2 cellular contexts compared by ENCODE assay signal in the genomic region with DNA sequence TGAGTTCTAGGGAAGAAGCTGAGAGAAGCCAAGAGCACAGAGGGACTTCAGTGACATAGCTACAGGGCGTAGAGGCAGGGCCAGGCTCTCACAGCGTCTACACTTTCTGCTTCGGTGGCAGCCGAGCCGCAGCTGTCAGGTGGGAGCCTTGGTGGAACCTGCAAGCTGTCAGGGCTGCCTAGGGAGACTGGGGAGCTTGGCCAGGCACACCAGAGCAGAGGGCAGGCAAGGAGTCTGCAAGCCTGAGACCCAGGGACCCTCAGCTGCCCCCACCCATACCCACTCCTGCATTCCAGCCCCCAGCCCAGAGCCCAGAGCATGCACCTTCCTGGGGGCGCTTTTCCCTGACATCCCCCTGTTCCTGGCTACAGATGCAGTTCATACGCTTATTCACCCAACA.
TF ChIP-seq lines count a peak whose summit lies in the region.

No MANE protein-coding gene starts in this region.

TF ChIP-seq in WTC11, 78 proteins besides CTCF, POLR2A, EP300 and RAD21:
- TF ChIP-seq GTF2I (CRISPR knock-in tag; conservative IDR thresholded peaks at IDR 0.05), result no peak
- no peak for TF ChIP-seq ZNF121 (CRISPR knock-in tag; IDR thresholded peaks at IDR 0.05)
- no peak for TF ChIP-seq NFE2L1 (CRISPR knock-in tag; IDR thresholded peaks at IDR 0.05)
- TF ChIP-seq, protein P1, sequence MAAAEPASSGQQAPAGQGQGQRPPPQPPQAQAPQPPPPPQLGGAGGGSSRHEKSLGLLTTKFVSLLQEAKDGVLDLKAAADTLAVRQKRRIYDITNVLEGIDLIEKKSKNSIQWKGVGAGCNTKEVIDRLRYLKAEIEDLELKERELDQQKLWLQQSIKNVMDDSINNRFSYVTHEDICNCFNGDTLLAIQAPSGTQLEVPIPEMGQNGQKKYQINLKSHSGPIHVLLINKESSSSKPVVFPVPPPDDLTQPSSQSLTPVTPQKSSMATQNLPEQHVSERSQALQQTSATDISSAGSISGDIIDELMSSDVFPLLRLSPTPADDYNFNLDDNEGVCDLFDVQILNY (CRISPR knock-in tag; IDR thresholded peaks at IDR 0.05), result no peak
- TF ChIP-seq, protein P2, sequence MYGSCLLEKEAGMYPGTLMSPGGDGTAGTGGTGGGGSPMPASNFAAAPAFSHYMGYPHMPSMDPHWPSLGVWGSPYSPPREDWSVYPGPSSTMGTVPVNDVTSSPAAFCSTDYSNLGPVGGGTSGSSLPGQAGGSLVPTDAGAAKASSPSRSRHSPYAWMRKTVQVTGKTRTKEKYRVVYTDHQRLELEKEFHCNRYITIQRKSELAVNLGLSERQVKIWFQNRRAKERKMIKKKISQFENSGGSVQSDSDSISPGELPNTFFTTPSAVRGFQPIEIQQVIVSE (CRISPR knock-in tag; IDR thresholded peaks at IDR 0.05; ENCODE audit: borderline replicate concordance), result no peak
- TF ChIP-seq, protein P3, sequence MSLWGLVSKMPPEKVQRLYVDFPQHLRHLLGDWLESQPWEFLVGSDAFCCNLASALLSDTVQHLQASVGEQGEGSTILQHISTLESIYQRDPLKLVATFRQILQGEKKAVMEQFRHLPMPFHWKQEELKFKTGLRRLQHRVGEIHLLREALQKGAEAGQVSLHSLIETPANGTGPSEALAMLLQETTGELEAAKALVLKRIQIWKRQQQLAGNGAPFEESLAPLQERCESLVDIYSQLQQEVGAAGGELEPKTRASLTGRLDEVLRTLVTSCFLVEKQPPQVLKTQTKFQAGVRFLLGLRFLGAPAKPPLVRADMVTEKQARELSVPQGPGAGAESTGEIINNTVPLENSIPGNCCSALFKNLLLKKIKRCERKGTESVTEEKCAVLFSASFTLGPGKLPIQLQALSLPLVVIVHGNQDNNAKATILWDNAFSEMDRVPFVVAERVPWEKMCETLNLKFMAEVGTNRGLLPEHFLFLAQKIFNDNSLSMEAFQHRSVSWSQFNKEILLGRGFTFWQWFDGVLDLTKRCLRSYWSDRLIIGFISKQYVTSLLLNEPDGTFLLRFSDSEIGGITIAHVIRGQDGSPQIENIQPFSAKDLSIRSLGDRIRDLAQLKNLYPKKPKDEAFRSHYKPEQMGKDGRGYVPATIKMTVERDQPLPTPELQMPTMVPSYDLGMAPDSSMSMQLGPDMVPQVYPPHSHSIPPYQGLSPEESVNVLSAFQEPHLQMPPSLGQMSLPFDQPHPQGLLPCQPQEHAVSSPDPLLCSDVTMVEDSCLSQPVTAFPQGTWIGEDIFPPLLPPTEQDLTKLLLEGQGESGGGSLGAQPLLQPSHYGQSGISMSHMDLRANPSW (CRISPR knock-in tag; conservative IDR thresholded peaks at IDR 0.05; ENCODE audit: low read depth), result no peak
- TF ChIP-seq, protein P4, sequence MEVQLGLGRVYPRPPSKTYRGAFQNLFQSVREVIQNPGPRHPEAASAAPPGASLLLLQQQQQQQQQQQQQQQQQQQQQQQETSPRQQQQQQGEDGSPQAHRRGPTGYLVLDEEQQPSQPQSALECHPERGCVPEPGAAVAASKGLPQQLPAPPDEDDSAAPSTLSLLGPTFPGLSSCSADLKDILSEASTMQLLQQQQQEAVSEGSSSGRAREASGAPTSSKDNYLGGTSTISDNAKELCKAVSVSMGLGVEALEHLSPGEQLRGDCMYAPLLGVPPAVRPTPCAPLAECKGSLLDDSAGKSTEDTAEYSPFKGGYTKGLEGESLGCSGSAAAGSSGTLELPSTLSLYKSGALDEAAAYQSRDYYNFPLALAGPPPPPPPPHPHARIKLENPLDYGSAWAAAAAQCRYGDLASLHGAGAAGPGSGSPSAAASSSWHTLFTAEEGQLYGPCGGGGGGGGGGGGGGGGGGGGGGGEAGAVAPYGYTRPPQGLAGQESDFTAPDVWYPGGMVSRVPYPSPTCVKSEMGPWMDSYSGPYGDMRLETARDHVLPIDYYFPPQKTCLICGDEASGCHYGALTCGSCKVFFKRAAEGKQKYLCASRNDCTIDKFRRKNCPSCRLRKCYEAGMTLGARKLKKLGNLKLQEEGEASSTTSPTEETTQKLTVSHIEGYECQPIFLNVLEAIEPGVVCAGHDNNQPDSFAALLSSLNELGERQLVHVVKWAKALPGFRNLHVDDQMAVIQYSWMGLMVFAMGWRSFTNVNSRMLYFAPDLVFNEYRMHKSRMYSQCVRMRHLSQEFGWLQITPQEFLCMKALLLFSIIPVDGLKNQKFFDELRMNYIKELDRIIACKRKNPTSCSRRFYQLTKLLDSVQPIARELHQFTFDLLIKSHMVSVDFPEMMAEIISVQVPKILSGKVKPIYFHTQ (CRISPR knock-in tag; IDR thresholded peaks at IDR 0.05), result no peak
- TF ChIP-seq FOXK1 (CRISPR knock-in tag; IDR thresholded peaks at IDR 0.05), result no peak
- TF ChIP-seq CBFB (CRISPR knock-in tag; IDR thresholded peaks at IDR 0.05; ENCODE audit: low read depth), result no peak
- TF ChIP-seq, protein P5, sequence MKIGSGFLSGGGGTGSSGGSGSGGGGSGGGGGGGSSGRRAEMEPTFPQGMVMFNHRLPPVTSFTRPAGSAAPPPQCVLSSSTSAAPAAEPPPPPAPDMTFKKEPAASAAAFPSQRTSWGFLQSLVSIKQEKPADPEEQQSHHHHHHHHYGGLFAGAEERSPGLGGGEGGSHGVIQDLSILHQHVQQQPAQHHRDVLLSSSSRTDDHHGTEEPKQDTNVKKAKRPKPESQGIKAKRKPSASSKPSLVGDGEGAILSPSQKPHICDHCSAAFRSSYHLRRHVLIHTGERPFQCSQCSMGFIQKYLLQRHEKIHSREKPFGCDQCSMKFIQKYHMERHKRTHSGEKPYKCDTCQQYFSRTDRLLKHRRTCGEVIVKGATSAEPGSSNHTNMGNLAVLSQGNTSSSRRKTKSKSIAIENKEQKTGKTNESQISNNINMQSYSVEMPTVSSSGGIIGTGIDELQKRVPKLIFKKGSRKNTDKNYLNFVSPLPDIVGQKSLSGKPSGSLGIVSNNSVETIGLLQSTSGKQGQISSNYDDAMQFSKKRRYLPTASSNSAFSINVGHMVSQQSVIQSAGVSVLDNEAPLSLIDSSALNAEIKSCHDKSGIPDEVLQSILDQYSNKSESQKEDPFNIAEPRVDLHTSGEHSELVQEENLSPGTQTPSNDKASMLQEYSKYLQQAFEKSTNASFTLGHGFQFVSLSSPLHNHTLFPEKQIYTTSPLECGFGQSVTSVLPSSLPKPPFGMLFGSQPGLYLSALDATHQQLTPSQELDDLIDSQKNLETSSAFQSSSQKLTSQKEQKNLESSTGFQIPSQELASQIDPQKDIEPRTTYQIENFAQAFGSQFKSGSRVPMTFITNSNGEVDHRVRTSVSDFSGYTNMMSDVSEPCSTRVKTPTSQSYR (CRISPR knock-in tag; IDR thresholded peaks at IDR 0.05), result no peak
TF ChIP-seq in WTC11: peak in this region for 0.

TF ChIP-seq in HepG2, 621 proteins besides CTCF, POLR2A, EP300 and RAD21:
- TF ChIP-seq ZNF747 (CRISPR knock-in tag; IDR thresholded peaks at IDR 0.05; ENCODE audit: borderline replicate concordance) (no peak), BCL6 (CRISPR knock-in tag; IDR thresholded peaks at IDR 0.05) (no peak), ZSCAN20 (CRISPR knock-in tag; IDR thresholded peaks at IDR 0.05; ENCODE audit: borderline replicate concordance) (no peak), ZNF101 (CRISPR knock-in tag; IDR thresholded peaks at IDR 0.05; ENCODE audit: borderline replicate concordance, low read depth) (no peak), RBM22 (optimal IDR thresholded peaks at IDR 0.05; ENCODE audit: low read length) (no peak), ADNP (CRISPR knock-in tag; IDR thresholded peaks at IDR 0.05) (no peak), ZNF382 (CRISPR knock-in tag; IDR thresholded peaks at IDR 0.05; ENCODE audit: borderline replicate concordance) (no peak), NRL (CRISPR knock-in tag; IDR thresholded peaks at IDR 0.05; ENCODE audit: borderline replicate concordance) (no peak), CBX5 (CRISPR knock-in tag; IDR thresholded peaks at IDR 0.05; ENCODE audit: borderline replicate concordance) (no peak), HNF4G (IDR thresholded peaks at IDR 0.05; ENCODE audit: borderline replicate concordance, low read depth, low read length) (no peak), HNF4G (CRISPR knock-in tag; IDR thresholded peaks at IDR 0.05; ENCODE audit: borderline replicate concordance, low read depth) (no peak), RBAK (CRISPR knock-in tag; IDR thresholded peaks at IDR 0.05) (no peak)
- TF ChIP-seq, protein P6, sequence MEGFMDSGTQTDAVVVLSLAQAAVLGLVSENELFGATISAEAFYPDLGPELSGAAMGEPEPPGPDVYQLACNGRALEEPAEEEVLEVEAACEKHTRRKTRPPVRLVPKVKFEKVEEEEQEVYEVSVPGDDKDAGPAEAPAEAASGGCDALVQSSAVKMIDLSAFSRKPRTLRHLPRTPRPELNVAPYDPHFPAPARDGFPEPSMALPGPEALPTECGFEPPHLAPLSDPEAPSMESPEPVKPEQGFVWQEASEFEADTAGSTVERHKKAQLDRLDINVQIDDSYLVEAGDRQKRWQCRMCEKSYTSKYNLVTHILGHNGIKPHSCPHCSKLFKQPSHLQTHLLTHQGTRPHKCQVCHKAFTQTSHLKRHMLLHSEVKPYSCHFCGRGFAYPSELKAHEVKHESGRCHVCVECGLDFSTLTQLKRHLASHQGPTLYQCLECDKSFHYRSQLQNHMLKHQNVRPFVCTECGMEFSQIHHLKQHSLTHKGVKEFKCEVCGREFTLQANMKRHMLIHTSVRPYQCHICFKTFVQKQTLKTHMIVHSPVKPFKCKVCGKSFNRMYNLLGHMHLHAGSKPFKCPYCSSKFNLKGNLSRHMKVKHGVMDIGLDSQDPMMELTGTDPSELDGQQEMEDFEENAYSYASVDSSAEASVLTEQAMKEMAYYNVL (CRISPR knock-in tag; IDR thresholded peaks at IDR 0.05; ENCODE audit: borderline replicate concordance), result no peak
- TF ChIP-seq, protein P7, sequence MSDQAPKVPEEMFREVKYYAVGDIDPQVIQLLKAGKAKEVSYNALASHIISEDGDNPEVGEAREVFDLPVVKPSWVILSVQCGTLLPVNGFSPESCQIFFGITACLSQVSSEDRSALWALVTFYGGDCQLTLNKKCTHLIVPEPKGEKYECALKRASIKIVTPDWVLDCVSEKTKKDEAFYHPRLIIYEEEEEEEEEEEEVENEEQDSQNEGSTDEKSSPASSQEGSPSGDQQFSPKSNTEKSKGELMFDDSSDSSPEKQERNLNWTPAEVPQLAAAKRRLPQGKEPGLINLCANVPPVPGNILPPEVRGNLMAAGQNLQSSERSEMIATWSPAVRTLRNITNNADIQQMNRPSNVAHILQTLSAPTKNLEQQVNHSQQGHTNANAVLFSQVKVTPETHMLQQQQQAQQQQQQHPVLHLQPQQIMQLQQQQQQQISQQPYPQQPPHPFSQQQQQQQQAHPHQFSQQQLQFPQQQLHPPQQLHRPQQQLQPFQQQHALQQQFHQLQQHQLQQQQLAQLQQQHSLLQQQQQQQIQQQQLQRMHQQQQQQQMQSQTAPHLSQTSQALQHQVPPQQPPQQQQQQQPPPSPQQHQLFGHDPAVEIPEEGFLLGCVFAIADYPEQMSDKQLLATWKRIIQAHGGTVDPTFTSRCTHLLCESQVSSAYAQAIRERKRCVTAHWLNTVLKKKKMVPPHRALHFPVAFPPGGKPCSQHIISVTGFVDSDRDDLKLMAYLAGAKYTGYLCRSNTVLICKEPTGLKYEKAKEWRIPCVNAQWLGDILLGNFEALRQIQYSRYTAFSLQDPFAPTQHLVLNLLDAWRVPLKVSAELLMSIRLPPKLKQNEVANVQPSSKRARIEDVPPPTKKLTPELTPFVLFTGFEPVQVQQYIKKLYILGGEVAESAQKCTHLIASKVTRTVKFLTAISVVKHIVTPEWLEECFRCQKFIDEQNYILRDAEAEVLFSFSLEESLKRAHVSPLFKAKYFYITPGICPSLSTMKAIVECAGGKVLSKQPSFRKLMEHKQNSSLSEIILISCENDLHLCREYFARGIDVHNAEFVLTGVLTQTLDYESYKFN (CRISPR knock-in tag; conservative IDR thresholded peaks at IDR 0.05), result no peak
- TF ChIP-seq, protein P8, sequence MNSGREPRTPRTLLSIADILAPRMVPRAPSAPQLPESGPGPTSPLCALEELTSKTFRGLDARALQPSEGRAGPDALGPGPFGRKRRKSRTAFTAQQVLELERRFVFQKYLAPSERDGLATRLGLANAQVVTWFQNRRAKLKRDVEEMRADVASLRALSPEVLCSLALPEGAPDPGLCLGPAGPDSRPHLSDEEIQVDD (CRISPR knock-in tag; IDR thresholded peaks at IDR 0.05; ENCODE audit: borderline replicate concordance), result no peak
